Comparison of ENCODE assay signal across 20 cellular contexts in the genomic region with DNA sequence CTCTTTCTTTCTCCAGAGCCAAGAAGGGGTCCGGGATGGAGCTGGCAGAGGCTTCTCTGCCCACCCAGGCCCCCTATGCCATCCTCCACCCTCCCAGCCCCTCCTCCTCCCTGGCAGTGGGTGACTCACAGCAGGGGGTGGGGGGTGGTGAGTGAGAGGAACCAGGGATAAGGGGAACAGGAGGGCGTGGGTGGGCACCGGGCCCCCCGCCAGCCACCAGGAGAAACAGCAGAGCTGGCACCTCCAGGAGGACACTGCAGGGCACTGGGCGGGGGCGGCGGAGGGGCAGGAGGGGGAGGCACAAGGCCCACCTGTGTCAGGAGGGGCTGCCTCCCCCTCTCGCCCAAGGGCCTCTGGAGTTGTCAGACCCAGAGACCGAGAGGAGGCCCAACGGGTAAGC. TPM values are rescaled to one million over a fixed set of nuclear protein-coding genes. Genes with fewer than 3 reads are reported as not detected.
A peak's percentile ranks its signal among the peaks of the same experiment; 100 is the strongest.
DNase-seq lines count a peak whose midpoint lies in the region; FAIRE-seq and TF ChIP-seq lines count a peak whose summit lies in the region.
"Had no signal": no experiment of that assay in that cellular context is flagged by ENCODE, and none has a peak within 500 bp of the region (broad histone marks: within the 10 kb centered on the region; RNA-seq: fewer than 3 reads in every experiment).

No MANE protein-coding gene starts in this region.

- no peak overlapping the region for H3K23ac ChIP-seq in H1 (ENCODE audit: insufficient read length)

- no peak overlapping the region for H4K5ac ChIP-seq in H1 (ENCODE audit: insufficient read length, low read depth, low read length)

- H3K4me2 ChIP-seq in BLaER1 (peak overlapping the region; percentile 62), H1 (ENCODE audit: insufficient read depth in 1 of 2, low read depth in 2 of 2, low read length in 2 of 2) (no peak overlapping the region)

- H2BK15ac ChIP-seq in H1 (ENCODE audit: low read length) = no peak overlapping the region

- FAIRE-seq in H1 (lab: Jason Lieb, UNC) = no peak
- FAIRE-seq: GM19239, RCC 7860 had no signal

- H2AK5ac ChIP-seq in H1 (ENCODE audit: low read depth, low read length) = no peak overlapping the region

- no peak overlapping the region for H3K18ac ChIP-seq in H1 (ENCODE audit: extremely low read depth, low read length)

- H2AFZ ChIP-seq in H1 (ENCODE audit: low read length) = no peak overlapping the region

- no peak overlapping the region for H2BK20ac ChIP-seq in H1 (ENCODE audit: low read length)

- WGBS in H1 (ENCODE audit: extremely low coverage in 1 of 2, insufficient coverage in 1 of 2, insufficient read length in 1 of 2, insufficient replicate concordance in 2 of 2, low coverage in 1 of 2, low lambda C conversion rate in 2 of 2, missing lambda C conversion rate in 1 of 2), 2 experiments = 90% methylated on average over 3 of the region's 10 CpGs; no CpG with 5 or more reads in 1 of the 2 experiments
- WGBS in suprapubic skin = 77% methylated on average over 10 of the region's 10 CpGs

- no peak for TF ChIP-seq RAD21 in H1 (IDR thresholded peaks at IDR 0.05 in 1 of 2, conservative IDR thresholded peaks at IDR 0.05 in 1 of 2; ENCODE audit: low read depth in 2 of 2, low read length in 2 of 2)

- no peak overlapping the region for H3K4me3 ChIP-seq in BLaER1
- H3K4me3 ChIP-seq in H1 (ENCODE audit: extremely low read depth in 1 of 4, insufficient read depth in 2 of 4, low read depth in 3 of 4, low read length in 4 of 4) = no peak overlapping the region
- H3K4me3 ChIP-seq in suprapubic skin = no peak overlapping the region

- CTCF ChIA-PET in H1 (lab: Charles Lee; ENCODE audit: partially characterized antibody) = interaction anchor here (0.6 to 2.2 kb wide), 10 partner anchors 10 to 1476 kb away, joined by 3 to 15 read pairs (median 3); no protein-coding TSS in a partner anchor

- TF ChIP-seq CTCF in H1 (IDR thresholded peaks at IDR 0.05; ENCODE audit: control extremely low read depth in 1 of 3, insufficient read depth in 1 of 3, low read depth in 1 of 3, low read length in 3 of 3) = no peak
- no peak for TF ChIP-seq CTCF in suprapubic skin (IDR thresholded peaks at IDR 0.05)

- no peaks in the 10 kb centered on the region for H3K36me3 ChIP-seq in BLaER1
- H3K36me3 ChIP-seq in H1 (ENCODE audit: control insufficient read depth in 2 of 4, insufficient read depth in 4 of 4, low read length in 3 of 4) = no peaks in the 10 kb centered on the region
- H3K36me3 ChIP-seq in suprapubic skin = no peaks in the 10 kb centered on the region

- no peaks in the 10 kb centered on the region for H3K27me3 ChIP-seq in BLaER1
- peaks cover 0 to 11% (median 5%) of the 10 kb centered on the region in 4 experiments; a peak in 5 of 7 replicates for H3K27me3 ChIP-seq in H1 (replicated peaks in 1 of 4; ENCODE audit: control insufficient read depth in 3 of 4, extremely low read depth in 1 of 4, insufficient read depth in 3 of 4, low read length in 3 of 4)
- peaks cover 21% of the 10 kb centered on the region for H3K27me3 ChIP-seq in suprapubic skin

- H4K91ac ChIP-seq in H1 (replicated peaks; ENCODE audit: insufficient read length, low read length) = no peak overlapping the region

- H4K20me1 ChIP-seq in BLaER1 (no peaks in the 10 kb centered on the region), H1 (replicated peaks in 1 of 2; ENCODE audit: control insufficient read depth in 1 of 2, insufficient read depth in 2 of 2, low read length in 2 of 2) (no peaks in the 10 kb centered on the region)

- no peak overlapping the region for H3K4ac ChIP-seq in H1 (replicated peaks; ENCODE audit: insufficient read length, low read depth, low read length)

- POLR2A ChIA-PET in H1 (lab: Charles Lee; ENCODE audit: partially characterized antibody) = no interaction called here

- no peak for TF ChIP-seq EP300 in H1 (IDR thresholded peaks at IDR 0.05; ENCODE audit: borderline replicate concordance in 1 of 2, low read depth in 2 of 2, low read length in 2 of 2)
- TF ChIP-seq EP300 in suprapubic skin (IDR thresholded peaks at IDR 0.05) = no peak

- no peak overlapping the region for H2BK5ac ChIP-seq in H1 (ENCODE audit: low read depth, low read length)

- H3K9ac ChIP-seq in BLaER1 = no peak overlapping the region
- no peak overlapping the region for H3K9ac ChIP-seq in H1 (replicated peaks in 1 of 4; ENCODE audit: extremely low read depth in 1 of 4, low read depth in 3 of 4, low read length in 3 of 4)

- TF ChIP-seq POLR2A in H1 (IDR thresholded peaks at IDR 0.05; ENCODE audit: control extremely low read depth in 1 of 2, low read depth in 2 of 2, low read length in 2 of 2) (no peak), suprapubic skin (IDR thresholded peaks at IDR 0.05) (no peak)

- no peaks in the 10 kb centered on the region for H3K23me2 ChIP-seq in H1 (ENCODE audit: low read depth, low read length)

- peak overlapping the region; percentile 16; the same call in 1 of the 2 replicates for H4K8ac ChIP-seq in H1 (ENCODE audit: extremely low read depth, insufficient read depth, low read length)

- no peaks in the 10 kb centered on the region for H3K79me2 ChIP-seq in H1 (ENCODE audit: control insufficient read depth in 1 of 2, insufficient read depth in 2 of 2, low read length in 2 of 2)

- no peak overlapping the region for H3K14ac ChIP-seq in H1 (ENCODE audit: insufficient read length)

- H2BK12ac ChIP-seq in H1 (ENCODE audit: low read depth, low read length) = no peak overlapping the region

- H3K9me3 ChIP-seq in BLaER1 (no peaks in the 10 kb centered on the region), H1 (ENCODE audit: insufficient read depth in 2 of 2, low read depth in 1 of 2, low read length in 1 of 2) (no peaks in the 10 kb centered on the region), suprapubic skin (no peaks in the 10 kb centered on the region)

- peak overlapping the region; percentile 49 for H3K27ac ChIP-seq in BLaER1
- H3K27ac ChIP-seq in H1 (ENCODE audit: low read depth, low read length) = no peak overlapping the region
- no peak overlapping the region for H3K27ac ChIP-seq in suprapubic skin

- no peak overlapping the region for H2BK120ac ChIP-seq in H1 (replicated peaks; ENCODE audit: low read depth, low read length)

- DNase-seq in CD1c-positive myeloid dendritic cell (ENCODE audit: extremely low spot score) = peak; percentile 42
- DNase-seq in H1 (ENCODE audit: low read depth in 1 of 2, low spot score in 2 of 2) = no peak
- peak; percentile 9 for DNase-seq in superior temporal gyrus (ENCODE audit: extremely low spot score)
- no peak for DNase-seq in NCI-H2171 (lab: John Stamatoyannopoulos, UW)
- DNase-seq in suprapubic skin (ENCODE audit: low spot score in 2 of 2) = no peak
- DNase-seq in kidney glomerular epithelial cell (lab: John Stamatoyannopoulos, UW) = no peak
- DNase-seq: Calu3; CD8-positive, alpha-beta memory T cell; DMS53; EL; GF-D8; GOT3; MV-4-11; NCI-H446 treated with DMSO at 0.1 percent for 48 hours; NCI-H526 treated with DMSO at 0.1 percent for 48 hours; OCI-M1 had no signal

- no peaks in the 10 kb centered on the region for H3K79me1 ChIP-seq in H1 (ENCODE audit: low read depth, low read length)

- no peak overlapping the region for H3K56ac ChIP-seq in H1 (replicated peaks; ENCODE audit: insufficient read length, low read depth, low read length)

- H3K4me1 ChIP-seq in BLaER1 (peaks cover 58% of the 10 kb centered on the region), H1 (replicated peaks in 1 of 4; ENCODE audit: control insufficient read depth in 3 of 4, insufficient read depth in 4 of 4, low read length in 3 of 4) (no peaks in the 10 kb centered on the region), suprapubic skin (no peaks in the 10 kb centered on the region)

TF ChIP-seq in H1, 55 proteins besides CTCF, POLR2A, EP300 and RAD21:
- no peak for TF ChIP-seq SP1 (IDR thresholded peaks at IDR 0.05; ENCODE audit: low read depth, low read length)
- TF ChIP-seq PHF8 (conservative IDR thresholded peaks at IDR 0.05; ENCODE audit: low read depth, low read length) = no peak
- TF ChIP-seq SP4 (IDR thresholded peaks at IDR 0.05; ENCODE audit: low read length) = no peak

RNA-seq across cellular contexts. Expression of gene CAMK2B, which starts 56.0 kb away (rescaled TPM):
- 0.15 and 0.17 TPM in 2 replicates for total RNA-seq in H1 (2021; fragmentation: NEBNext Ultra II Directional; extraction: Animal tissue kit (Norgen Biotek cat#: 25700))
- 0.05 and 0.14 TPM in 2 replicates for polyA plus RNA-seq in H1 (2011; rRNA removed)
- 0.39 TPM for polyA plus RNA-seq in H1 (2011; cell fraction: cytosol; rRNA removed)
- polyA plus RNA-seq in H1 (2011; cell fraction: nucleus; rRNA removed) = 0.23 TPM
- 0.04 to 0.09 TPM (median 0.09 TPM) in 3 of 4 replicates, not detected in the other for polyA plus RNA-seq in H1 (2012, experiment 1 of 2)
- polyA plus RNA-seq in H1 (2012, experiment 2 of 2) = not detected
- 0.02 TPM for polyA plus RNA-seq in H1 (2013, experiment 1 of 2)
- polyA plus RNA-seq in H1 (2013, experiment 2 of 2) = 0.02 TPM
- polyA minus RNA-seq in H1 (2011; rRNA and poly(A)+ RNA removed) = not detected in 2 replicates
- polyA minus RNA-seq in H1 (2011; cell fraction: cytosol; rRNA and poly(A)+ RNA removed) = not detected
- polyA minus RNA-seq in H1 (2011; cell fraction: nucleus; rRNA and poly(A)+ RNA removed) = not detected
- 1 to 10 TPM in 2 of 4 donors, under 1 TPM in 2; 0.89 to 5.1 (median 1.2) TPM for total RNA-seq in suprapubic skin
- total RNA-seq: Calu3 had no signal
- polyA plus RNA-seq: CD8-positive, alpha-beta memory T cell; IgD-negative memory B cell had no signal

Comparison
In these comparisons a context has a peak if more than half of its experiments do, and no peak if none do; other contexts are left out.
1. DNase-seq: peak in CD1c-positive myeloid dendritic cell (single experiment) and superior temporal gyrus (single experiment); none in H1 (0 of 2), NCI-H2171 (single experiment), suprapubic skin (0 of 2) and kidney glomerular epithelial cell (single experiment).